In genomic region chr6:147651249-147652063, GRCh38 we compare ENCODE assay signal across 12 cellular contexts.
DNase-seq lines count a peak whose midpoint lies in the region; ATAC-seq and TF ChIP-seq lines count a peak whose summit lies in the region.
"Had no signal": no experiment of that assay in that cellular context is flagged by ENCODE, and none has a peak within 500 bp of the region (broad histone marks: within the 10 kb centered on the region; RNA-seq: fewer than 3 reads in every experiment).

No MANE protein-coding gene starts in this region.

- H3K18ac ChIP-seq in neuronal stem cell (ENCODE audit: low read length) = no peak overlapping the region

- no peak overlapping the region for H2BK15ac ChIP-seq in neuronal stem cell (ENCODE audit: low read length)

- no peak; the same call in none of the 2 replicates for TF ChIP-seq CTCF in AG09319 (IDR thresholded peaks at IDR 0.05; ENCODE audit: low read depth, low read length)
- no peak for TF ChIP-seq CTCF in left lung (IDR thresholded peaks at IDR 0.05)
- TF ChIP-seq CTCF in ovary (IDR thresholded peaks at IDR 0.05) = no peak

- H4K8ac ChIP-seq in neuronal stem cell (ENCODE audit: low read depth, low read length) = no peak overlapping the region

- H3K27ac ChIP-seq in left lung = no peak overlapping the region
- H3K27ac ChIP-seq in neuronal stem cell (replicated peaks; ENCODE audit: low read length) = no peak overlapping the region
- H3K27ac ChIP-seq in ovary = no peak overlapping the region
- H3K27ac ChIP-seq: tibial artery had no signal

- H3K4me1 ChIP-seq in left lung (no peaks in the 10 kb centered on the region), neuronal stem cell (ENCODE audit: control insufficient read depth in 2 of 2, insufficient read depth in 1 of 2, low read depth in 1 of 2, low read length in 2 of 2) (peaks cover 0 to 5% of the 10 kb centered on the region in 2 donors), ovary (ENCODE audit: insufficient read depth) (peaks cover 4% of the 10 kb centered on the region)
- H3K4me1 ChIP-seq: tibial artery had no signal

- H3K9me3 ChIP-seq in left lung (no peaks in the 10 kb centered on the region), neuronal stem cell (replicated peaks in 1 of 2; ENCODE audit: control insufficient read depth in 2 of 2, insufficient read depth in 1 of 2, low read depth in 1 of 2, low read length in 2 of 2) (no peaks in the 10 kb centered on the region), ovary (no peaks in the 10 kb centered on the region)
- H3K9me3 ChIP-seq: tibial artery had no signal

- H3K79me1 ChIP-seq in neuronal stem cell (ENCODE audit: low read depth, low read length) = no peaks in the 10 kb centered on the region

- no peaks in the 10 kb centered on the region for H3K27me3 ChIP-seq in left lung
- H3K27me3 ChIP-seq in neuronal stem cell (ENCODE audit: control insufficient read depth in 3 of 3, insufficient read depth in 3 of 3, low read depth in 1 of 3, low read length in 3 of 3) = no peaks in the 10 kb centered on the region
- H3K27me3 ChIP-seq in ovary = no peaks in the 10 kb centered on the region
- H3K27me3 ChIP-seq: tibial artery had no signal

- no peak overlapping the region for H2BK5ac ChIP-seq in neuronal stem cell (ENCODE audit: low read length)

- H3K36me3 ChIP-seq in left lung = no peaks in the 10 kb centered on the region
- no peaks in the 10 kb centered on the region for H3K36me3 ChIP-seq in neuronal stem cell (replicated peaks in 1 of 2; ENCODE audit: control insufficient read depth in 2 of 2, insufficient read depth in 2 of 2, low read length in 2 of 2)
- no peaks in the 10 kb centered on the region for H3K36me3 ChIP-seq in ovary
- H3K36me3 ChIP-seq: tibial artery had no signal

- TF ChIP-seq POLR2A in erythroblast (IDR thresholded peaks at IDR 0.05; ENCODE audit: low read length) (no peak), ovary (IDR thresholded peaks at IDR 0.05) (no peak)

- WGBS in neuronal stem cell (ENCODE audit: extremely low coverage in 2 of 2, insufficient read length in 2 of 2, insufficient replicate concordance in 1 of 2), 2 donors = no CpG with 5 or more reads among the region's 6 CpGs
- 60 to 65% (median 63%) methylated on average over 6 of the region's 6 CpGs for WGBS in ovary, 3 donors

- TF ChIP-seq EP300 in ovary (IDR thresholded peaks at IDR 0.05) = no peak

- H2AK5ac ChIP-seq in neuronal stem cell (ENCODE audit: low read depth, low read length) = no peak overlapping the region

- no peak overlapping the region for H3K23ac ChIP-seq in neuronal stem cell (ENCODE audit: low read depth, low read length, poor library complexity)

- DNase-seq in AG09319 (ENCODE audit: extremely low read depth, low read depth) = peak; percentile 47
- peak; percentile 85 for DNase-seq in NCI-H146 (lab: John Stamatoyannopoulos, UW)
- DNase-seq in dermis blood vessel endothelial cell = peak; percentile 4
- no peak for DNase-seq in left lung
- DNase-seq in neuronal stem cell (ENCODE audit: low spot score) = no peak
- DNase-seq in erythroblast (lab: John Stamatoyannopoulos, UW) = no peak
- DNase-seq in ovary = no peak
- no peak for DNase-seq in epidermal melanocyte (ENCODE audit: insufficient read length, low spot score)
- DNase-seq: activated naive CD4-positive, alpha-beta T cell treated with anti-CD3 and anti-CD28 coated beads, Interleukin-2, amount 10 ng/mL, durations not matched to agents 7 days and 5 days; COR-L47; NCI-H2107; tibial artery had no signal

- intact Hi-C loops in left lung (cut with DNase I) = no loop called here
- intact Hi-C loops in ovary (cut with DNase I) = no loop called here

- no peak overlapping the region for H2AFZ ChIP-seq in neuronal stem cell (ENCODE audit: low read length)

- ATAC-seq in left lung = peak; percentile 66

- no peak overlapping the region for H3K14ac ChIP-seq in neuronal stem cell (ENCODE audit: low read length)

- H3K4me3 ChIP-seq in left lung (no peak overlapping the region), neuronal stem cell (ENCODE audit: low read length in 2 of 2) (no peak overlapping the region), ovary (no peak overlapping the region)
- H3K4me3 ChIP-seq: tibial artery had no signal

- H4K91ac ChIP-seq in neuronal stem cell (ENCODE audit: low read depth, low read length, poor library complexity) = no peak overlapping the region

- H2BK120ac ChIP-seq in neuronal stem cell (ENCODE audit: low read depth, low read length) = no peak overlapping the region

- H3K4me2 ChIP-seq in neuronal stem cell (ENCODE audit: insufficient read depth, low read length, poor library complexity, severe bottlenecking) = no peak overlapping the region

- H3K4ac ChIP-seq in neuronal stem cell (ENCODE audit: low read length) = no peak overlapping the region

- no peak overlapping the region for H3K9ac ChIP-seq in neuronal stem cell (ENCODE audit: low read depth, low read length, poor library complexity)

- no peak overlapping the region for H2BK12ac ChIP-seq in neuronal stem cell (ENCODE audit: low read length)

Comparison
In these comparisons a context has a peak if more than half of its experiments do, and no peak if none do; other contexts are left out.
1. DNase-seq: peak in AG09319 (single experiment), NCI-H146 (single experiment) and dermis blood vessel endothelial cell (single experiment); none in left lung (0 of 2), neuronal stem cell (single experiment), erythroblast (0 of 2), ovary (0 of 5) and epidermal melanocyte (single experiment).